ENCODE assay signal across 8 cellular contexts in the genomic region with DNA sequence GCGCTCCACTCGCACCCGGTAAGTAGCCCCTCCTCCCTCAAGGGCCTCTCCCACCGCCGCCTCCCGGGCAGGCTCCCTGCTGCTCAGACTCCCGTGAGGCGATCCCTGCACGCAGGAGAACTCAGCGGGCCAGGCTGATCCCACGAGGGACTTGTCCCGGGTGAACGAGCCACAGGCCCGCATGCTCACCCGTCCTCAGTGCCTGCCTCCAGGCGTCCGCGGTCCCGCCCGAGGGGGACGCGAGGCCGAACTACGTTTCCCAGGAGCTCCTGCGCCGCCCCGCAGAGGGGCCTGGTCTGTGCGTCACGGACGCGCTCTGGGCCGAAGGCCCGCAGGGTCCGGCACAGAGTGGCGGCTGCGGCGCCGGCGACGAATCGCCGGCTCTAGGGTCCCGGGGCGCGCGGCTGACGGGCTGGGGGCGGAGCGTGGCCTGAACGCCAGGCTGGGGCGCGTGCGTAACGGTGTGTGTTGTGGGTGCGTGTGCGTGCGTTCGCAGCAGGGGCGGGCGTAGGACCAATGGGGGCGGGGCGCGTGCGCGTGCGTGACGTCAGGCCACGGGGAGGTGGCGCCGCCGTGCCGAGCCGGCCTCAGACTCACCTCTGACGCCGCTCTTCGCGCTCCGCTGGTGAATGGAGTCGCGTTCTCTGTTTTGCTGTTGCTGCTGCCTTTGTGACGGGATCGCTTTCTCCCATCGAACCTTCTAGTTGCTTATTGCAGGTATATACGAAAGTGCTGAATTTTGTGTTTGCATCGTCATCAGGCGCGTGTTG. TPM values are rescaled to one million over a fixed set of nuclear protein-coding genes. Genes with fewer than 3 reads are reported as not detected.
DNase-seq lines count a peak whose midpoint lies in the region; ATAC-seq and TF ChIP-seq lines count a peak whose summit lies in the region.

ZNF10 (plus strand) TSS at position 590 of the 770 bp plus-strand sequence. CDS start 13,866 bp downstream, outside the sequence.
ZNF891 (minus strand) TSS at position 237 of the 770 bp plus-strand sequence. CDS start 8,356 bp downstream, outside the sequence.

- H2BK15ac ChIP-seq in IMR-90 (ENCODE audit: low read depth, low read length) = no peak within 1 kb of the TSS

- peak within 1 kb of the TSS; percentile 59; the same call in 1 of the 2 replicates for H3K56ac ChIP-seq in IMR-90 (ENCODE audit: extremely low read depth, insufficient read depth, low read length)

- peak within 1 kb of the TSS; percentile 71 for H3K23ac ChIP-seq in IMR-90 (ENCODE audit: low read depth, low read length)

- H4K20me1 ChIP-seq in IMR-90 (ENCODE audit: insufficient read depth, low read length) (no peaks in the 10 kb centered on the region), PC-3 (ENCODE audit: low read length) (no peaks in the 10 kb centered on the region)

- H3K36me3 ChIP-seq in IMR-90 (ENCODE audit: control insufficient read depth, insufficient read depth, low read length) (peaks cover 13% of the 10 kb centered on the region), PC-3 (ENCODE audit: low read depth, low read length) (peaks cover 62% of the 10 kb centered on the region), esophagus muscularis mucosa (peaks cover 33 to 55% (median 39%) of the 10 kb centered on the region in 4 donors), muscle layer of duodenum (ENCODE audit: control insufficient read depth in 1 of 2, insufficient read depth in 2 of 2, low read length in 2 of 2) (peaks cover 20 to 65% of the 10 kb centered on the region in 2 donors)

- H2BK5ac ChIP-seq in IMR-90 (ENCODE audit: low read depth, low read length, poor library complexity, severe bottlenecking) = peak within 1 kb of the TSS; percentile 73

- peak; percentile 1; the same call in 1 of the 2 replicates for TF ChIP-seq RAD21 in IMR-90 (IDR thresholded peaks at IDR 0.05; ENCODE audit: low read length)

- H3K4me2 ChIP-seq in IMR-90 (ENCODE audit: low read depth, low read length) (peak within 1 kb of the TSS; percentile 95), PC-3 (ENCODE audit: low read length) (peak within 1 kb of the TSS; percentile 87)

- peak within 1 kb of the TSS; percentile 58 for H2AK9ac ChIP-seq in IMR-90 (replicated peaks; ENCODE audit: low read depth, low read length, poor library complexity)

- ATAC-seq in GM21528 (IDR thresholded peaks at IDR 0.05; ENCODE audit: low FRiP score, unreplicated experiment) (peak; percentile 92), IMR-90 (ENCODE audit: low read depth) (peak; percentile 96), PC-3 (peak; percentile 97)

- peak within 1 kb of the TSS; percentile 91 for H3K18ac ChIP-seq in IMR-90 (ENCODE audit: low read depth, low read length)

- H4K5ac ChIP-seq in IMR-90 (ENCODE audit: low read depth, low read length) = peak within 1 kb of the TSS; percentile 92

- POLR2A ChIA-PET in IMR-90 (lab: Charles Lee; ENCODE audit: unreplicated experiment) (interaction anchor here (0.7 kb wide), 1 partner anchor 50 kb away, joined by 3 read pairs; no protein-coding TSS in a partner anchor), PC-3 (lab: Charles Lee; ENCODE audit: unreplicated experiment) (no interaction called here)

- peak within 1 kb of the TSS; percentile 83 for H4K91ac ChIP-seq in IMR-90 (ENCODE audit: insufficient read depth, low read depth, low read length)

- H3K79me2 ChIP-seq in PC-3 (ENCODE audit: low read length) = no peaks in the 10 kb centered on the region

- WGBS in IMR-90 (ENCODE audit: extremely low coverage in 2 of 2, insufficient read length in 1 of 2), 2 experiments = 1% methylated on average over 27 of the region's 87 CpGs; no CpG with 5 or more reads in 1 of the 2 experiments
- WGBS in esophagus muscularis mucosa = under 1% methylated on average over 43 of the region's 87 CpGs

- dilution Hi-C loops in IMR-90 (cut with HindIII; ENCODE audit: low sequenced_read_pairs, unreplicated experiment) = no loop called here

- CTCF ChIA-PET in IMR-90 (lab: Yijun Ruan, JAX) = no interaction called here
- CTCF ChIA-PET in PC-3 (lab: Charles Lee) = no interaction called here

- no peaks in the 10 kb centered on the region for H3F3A ChIP-seq in PC-3 (ENCODE audit: low read length, unreplicated experiment)

- intact Hi-C loops in IMR-90 (cut with micrococcal nuclease) (loop anchor here (2.0 kb wide), 1 partner anchor 49 kb away; the partner anchor contains the start of gene ZNF140), PC-3 (cut with micrococcal nuclease) (no loop called here), esophagus muscularis mucosa (cut with DNase I) (loop anchor here (1.0 kb wide), 1 partner anchor 50 kb away; the partner anchor contains the start of gene ZNF140)

- peaks cover 7 to 11% of the 10 kb centered on the region in 2 experiments; a peak in 2 of 4 replicates for H3K79me1 ChIP-seq in IMR-90 (ENCODE audit: low read depth in 1 of 2, low read length in 2 of 2)

- BruUV-seq in IMR-90 (replicated peaks; lab: Mats Ljungman, UMichigan) (no TSS peak), PC-3 (replicated peaks; lab: Mats Ljungman, UMichigan) (no TSS peak)

- H3K4me1 ChIP-seq in IMR-90 (ENCODE audit: control insufficient read depth, insufficient read depth, low read length) = no peaks in the 10 kb centered on the region
- no peaks in the 10 kb centered on the region for H3K4me1 ChIP-seq in PC-3 (ENCODE audit: insufficient read depth, low read length)
- H3K4me1 ChIP-seq in esophagus muscularis mucosa = peaks cover 7 to 14% (median 10%) of the 10 kb centered on the region in 4 donors
- H3K4me1 ChIP-seq in muscle layer of duodenum (ENCODE audit: control insufficient read depth in 1 of 2, insufficient read depth in 2 of 2, low read length in 2 of 2) = no peaks in the 10 kb centered on the region

- H2BK120ac ChIP-seq in IMR-90 (ENCODE audit: low read depth, low read length) = peak within 1 kb of the TSS; percentile 34; the same call in 1 of the 2 replicates

- no peaks in the 10 kb centered on the region for H3K9me2 ChIP-seq in PC-3 (replicated peaks; ENCODE audit: low read length)

- TF ChIP-seq POLR2A in IMR-90 (IDR thresholded peaks at IDR 0.05; ENCODE audit: low read depth, low read length) (peak; percentile 96), esophagus muscularis mucosa (IDR thresholded peaks at IDR 0.05; ENCODE audit: low read depth) (peak; percentile 16)

- H2BK20ac ChIP-seq in IMR-90 (ENCODE audit: low read depth, low read length) = no peak within 1 kb of the TSS

- no peaks in the 10 kb centered on the region for H3K9me1 ChIP-seq in IMR-90 (ENCODE audit: insufficient read depth, low read length)

- TF ChIP-seq CTCF in IMR-90 (conservative IDR thresholded peaks at IDR 0.05; ENCODE audit: low read depth, low read length) = no peak
- TF ChIP-seq CTCF in PC-3 (conservative IDR thresholded peaks at IDR 0.05; ENCODE audit: low read depth, low read length) = no peak
- no peak for TF ChIP-seq CTCF in esophagus muscularis mucosa (IDR thresholded peaks at IDR 0.05)

- in situ Hi-C loops in IMR-90 (cut with MboI; ENCODE audit: low sequenced_read_pairs) = no loop called here

- H2AK5ac ChIP-seq in IMR-90 (ENCODE audit: low read depth, low read length) = no peak within 1 kb of the TSS

- peak within 1 kb of the TSS; percentile 89 for H3K14ac ChIP-seq in IMR-90 (replicated peaks; ENCODE audit: low read depth, low read length)

- peak within 1 kb of the TSS; percentile 71 to 82 for H4K8ac ChIP-seq in IMR-90 (ENCODE audit: low read depth in 2 of 2, low read length in 2 of 2)

- peak; percentile 89 for DNase-seq in DMS114 treated with DMSO at 0.1 percent for 48 hours (lab: John Stamatoyannopoulos, UW; ENCODE audit: unreplicated experiment)
- DNase-seq in IMR-90 = peak; percentile 96
- peak; percentile 91 for DNase-seq in PC-3
- DNase-seq in activated T-cell treated with anti-CD3 and anti-CD28 coated beads, Interleukin-2, amount 50 U/mL, for 48 hours = peak; percentile 96 to 98
- DNase-seq in esophagus muscularis mucosa (ENCODE audit: extremely low spot score) = peak; percentile 99
- peak; percentile 90 for DNase-seq in stimulated activated CD8-positive, alpha-beta memory T cell treated with anti-CD3 and anti-CD28 coated beads, Interleukin-7, amount 100 ng/mL, for 24 hours (ENCODE audit: low read depth)

- peak within 1 kb of the TSS; percentile 93 for H3K27ac ChIP-seq in IMR-90 (ENCODE audit: insufficient read depth, low read length)
- peak within 1 kb of the TSS; percentile 65 for H3K27ac ChIP-seq in PC-3 (ENCODE audit: low read length)
- H3K27ac ChIP-seq in esophagus muscularis mucosa (replicated peaks in 1 of 4) = peak within 1 kb of the TSS; percentile 94 to 99 (median 96)
- H3K27ac ChIP-seq in muscle layer of duodenum (ENCODE audit: low read length) = peak within 1 kb of the TSS; percentile 95

- H3K27me3 ChIP-seq in IMR-90 (ENCODE audit: control insufficient read depth, insufficient read depth, low read length) (no peaks in the 10 kb centered on the region), PC-3 (ENCODE audit: low read length) (no peaks in the 10 kb centered on the region), esophagus muscularis mucosa (no peaks in the 10 kb centered on the region), muscle layer of duodenum (ENCODE audit: low read depth, low read length) (no peaks in the 10 kb centered on the region)

- peak; percentile 94 for TF ChIP-seq EP300 in esophagus muscularis mucosa (IDR thresholded peaks at IDR 0.05)

- peak within 1 kb of the TSS; percentile 98 for H2AFZ ChIP-seq in IMR-90 (replicated peaks; ENCODE audit: low read length, poor library complexity)
- H2AFZ ChIP-seq in PC-3 (ENCODE audit: low read length) = peak within 1 kb of the TSS; percentile 97

- H3K9ac ChIP-seq in IMR-90 (ENCODE audit: low read depth, low read length) (peak within 1 kb of the TSS; percentile 98), PC-3 (ENCODE audit: low read length) (peak within 1 kb of the TSS; percentile 70)

- H3K9me3 ChIP-seq in IMR-90 (ENCODE audit: control insufficient read depth, insufficient read depth, low read length) (peaks cover 39% of the 10 kb centered on the region), PC-3 (ENCODE audit: low read length) (peaks cover 41% of the 10 kb centered on the region), esophagus muscularis mucosa (peaks cover 3 to 74% (median 56%) of the 10 kb centered on the region in 4 donors), muscle layer of duodenum (ENCODE audit: control insufficient read depth in 1 of 2, low read length in 2 of 2) (peaks cover 27 to 45% of the 10 kb centered on the region in 2 donors)

- peak within 1 kb of the TSS; percentile 98 for H3K4me3 ChIP-seq in IMR-90 (ENCODE audit: insufficient read depth, low read depth, low read length)
- peak within 1 kb of the TSS; percentile 80 for H3K4me3 ChIP-seq in PC-3 (ENCODE audit: low read length)
- peak within 1 kb of the TSS; percentile 78 to 92 (median 80) for H3K4me3 ChIP-seq in esophagus muscularis mucosa
- peak within 1 kb of the TSS; percentile 95 to 97 for H3K4me3 ChIP-seq in muscle layer of duodenum (ENCODE audit: low read depth in 1 of 2, low read length in 2 of 2)

- peak within 1 kb of the TSS; percentile 83; the same call in 1 of the 2 replicates for H3K4ac ChIP-seq in IMR-90 (ENCODE audit: low read depth, low read length)

RNA-seq across cellular contexts. Expression of gene ZNF10, which starts in this region (rescaled TPM):
- total RNA-seq in IMR-90 (2012; rRNA removed) (5.3 and 6.1 TPM in 2 replicates), PC-3 (2014; rRNA removed) (1.9 and 2.0 TPM in 2 replicates), esophagus muscularis mucosa (10 to 100 TPM in 2 of 4 donors, 1 to 10 TPM in 2; 3.4 to 15.4 (median 9.7) TPM)
- 3.3 and 4.1 TPM in 2 replicates for polyA plus RNA-seq in IMR-90 (2012; rRNA removed)
- polyA plus RNA-seq in IMR-90 (2012; cell fraction: cytosol; rRNA removed) = 1.3 and 1.7 TPM in 2 replicates
- polyA plus RNA-seq in IMR-90 (2012; cell fraction: nucleus; rRNA removed; ENCODE audit: low replicate concordance) = 4.3 and 21.3 TPM in 2 replicates

RNA-seq across cellular contexts. Expression of gene ZNF891, which starts in this region (rescaled TPM):
- total RNA-seq in IMR-90 (2012; rRNA removed) (0.36 and 0.56 TPM in 2 replicates), PC-3 (2014; rRNA removed) (0.86 and 0.98 TPM in 2 replicates), esophagus muscularis mucosa (1 to 10 TPM; 1.8 to 4.6 (median 2.6) TPM)
- polyA plus RNA-seq in IMR-90 (2012; rRNA removed) = 0.17 and 0.26 TPM in 2 replicates
- polyA plus RNA-seq in IMR-90 (2012; cell fraction: cytosol; rRNA removed) = 0.03 and 0.05 TPM in 2 replicates
- 0.15 and 0.96 TPM in 2 replicates for polyA plus RNA-seq in IMR-90 (2012; cell fraction: nucleus; rRNA removed; ENCODE audit: low replicate concordance)

Comparison
In these comparisons a context has a peak if more than half of its experiments do, and no peak if none do; other contexts are left out.
1. Peak in every context shown above with its lines: DNase-seq, ATAC-seq, H3K4me3 ChIP-seq and H3K27ac ChIP-seq.